Comparison of ENCODE assay signal across 1 cellular context in the genomic region with DNA sequence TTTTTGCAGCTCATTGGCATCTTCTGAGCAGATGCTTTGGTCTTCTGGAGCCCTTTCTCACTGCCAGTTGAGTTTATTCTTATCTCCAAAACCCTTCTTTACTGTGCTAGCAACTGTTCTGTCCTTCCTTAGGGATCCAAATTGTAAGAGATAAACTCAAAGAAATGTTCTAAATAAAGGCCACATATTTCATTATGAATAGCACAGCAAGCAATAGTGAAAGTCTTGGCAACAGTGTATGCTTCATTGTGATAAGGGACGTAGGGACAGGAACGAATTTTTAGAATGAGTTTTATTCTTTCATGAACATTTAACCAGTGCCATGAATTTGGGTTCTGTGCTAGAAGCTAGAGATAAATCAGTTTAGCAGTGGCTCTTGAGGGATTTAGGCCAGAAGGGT.
TF ChIP-seq lines count a peak whose summit lies in the region.

No MANE protein-coding gene starts in this region.

TF ChIP-seq in H1, 55 proteins besides CTCF, POLR2A, EP300 and RAD21:
- TF ChIP-seq HDAC6 (IDR thresholded peaks at IDR 0.05; ENCODE audit: low read depth, low read length) (no peak), CTBP2 (IDR thresholded peaks at IDR 0.05; ENCODE audit: borderline replicate concordance, insufficient read depth, insufficient read length, low read length) (no peak), TCF12 (IDR thresholded peaks at IDR 0.05; ENCODE audit: low read depth, low read length) (no peak), BCL11A (IDR thresholded peaks at IDR 0.05; ENCODE audit: low read depth in 2 of 2, low read length in 2 of 2) (no peak), TBP (IDR thresholded peaks at IDR 0.05; ENCODE audit: low read depth, low read length) (no peak), SIRT6 (IDR thresholded peaks at IDR 0.05; ENCODE audit: low read length) (no peak), CHD1 (IDR thresholded peaks at IDR 0.05; ENCODE audit: low read depth, low read length) (no peak), SP2 (IDR thresholded peaks at IDR 0.05; ENCODE audit: low read length) (no peak), KDM4A (IDR thresholded peaks at IDR 0.05; ENCODE audit: low read depth, low read length, severe bottlenecking) (no peak), GABPA (IDR thresholded peaks at IDR 0.05; ENCODE audit: borderline replicate concordance, insufficient read depth, low read length) (no peak), POLR2AphosphoS5 (IDR thresholded peaks at IDR 0.05; ENCODE audit: low read depth, low read length) (no peak), HDAC2 (IDR thresholded peaks at IDR 0.05; ENCODE audit: borderline replicate concordance in 1 of 2, low read depth in 2 of 2, low read length in 2 of 2) (no peak), TAF7 (optimal IDR thresholded peaks at IDR 0.05; ENCODE audit: borderline replicate concordance, low read depth, low read length) (no peak), NANOG (IDR thresholded peaks at IDR 0.05; ENCODE audit: insufficient read depth, low read depth, low read length, poor library complexity, severe bottlenecking) (no peak)
- TF ChIP-seq, protein P1, sequence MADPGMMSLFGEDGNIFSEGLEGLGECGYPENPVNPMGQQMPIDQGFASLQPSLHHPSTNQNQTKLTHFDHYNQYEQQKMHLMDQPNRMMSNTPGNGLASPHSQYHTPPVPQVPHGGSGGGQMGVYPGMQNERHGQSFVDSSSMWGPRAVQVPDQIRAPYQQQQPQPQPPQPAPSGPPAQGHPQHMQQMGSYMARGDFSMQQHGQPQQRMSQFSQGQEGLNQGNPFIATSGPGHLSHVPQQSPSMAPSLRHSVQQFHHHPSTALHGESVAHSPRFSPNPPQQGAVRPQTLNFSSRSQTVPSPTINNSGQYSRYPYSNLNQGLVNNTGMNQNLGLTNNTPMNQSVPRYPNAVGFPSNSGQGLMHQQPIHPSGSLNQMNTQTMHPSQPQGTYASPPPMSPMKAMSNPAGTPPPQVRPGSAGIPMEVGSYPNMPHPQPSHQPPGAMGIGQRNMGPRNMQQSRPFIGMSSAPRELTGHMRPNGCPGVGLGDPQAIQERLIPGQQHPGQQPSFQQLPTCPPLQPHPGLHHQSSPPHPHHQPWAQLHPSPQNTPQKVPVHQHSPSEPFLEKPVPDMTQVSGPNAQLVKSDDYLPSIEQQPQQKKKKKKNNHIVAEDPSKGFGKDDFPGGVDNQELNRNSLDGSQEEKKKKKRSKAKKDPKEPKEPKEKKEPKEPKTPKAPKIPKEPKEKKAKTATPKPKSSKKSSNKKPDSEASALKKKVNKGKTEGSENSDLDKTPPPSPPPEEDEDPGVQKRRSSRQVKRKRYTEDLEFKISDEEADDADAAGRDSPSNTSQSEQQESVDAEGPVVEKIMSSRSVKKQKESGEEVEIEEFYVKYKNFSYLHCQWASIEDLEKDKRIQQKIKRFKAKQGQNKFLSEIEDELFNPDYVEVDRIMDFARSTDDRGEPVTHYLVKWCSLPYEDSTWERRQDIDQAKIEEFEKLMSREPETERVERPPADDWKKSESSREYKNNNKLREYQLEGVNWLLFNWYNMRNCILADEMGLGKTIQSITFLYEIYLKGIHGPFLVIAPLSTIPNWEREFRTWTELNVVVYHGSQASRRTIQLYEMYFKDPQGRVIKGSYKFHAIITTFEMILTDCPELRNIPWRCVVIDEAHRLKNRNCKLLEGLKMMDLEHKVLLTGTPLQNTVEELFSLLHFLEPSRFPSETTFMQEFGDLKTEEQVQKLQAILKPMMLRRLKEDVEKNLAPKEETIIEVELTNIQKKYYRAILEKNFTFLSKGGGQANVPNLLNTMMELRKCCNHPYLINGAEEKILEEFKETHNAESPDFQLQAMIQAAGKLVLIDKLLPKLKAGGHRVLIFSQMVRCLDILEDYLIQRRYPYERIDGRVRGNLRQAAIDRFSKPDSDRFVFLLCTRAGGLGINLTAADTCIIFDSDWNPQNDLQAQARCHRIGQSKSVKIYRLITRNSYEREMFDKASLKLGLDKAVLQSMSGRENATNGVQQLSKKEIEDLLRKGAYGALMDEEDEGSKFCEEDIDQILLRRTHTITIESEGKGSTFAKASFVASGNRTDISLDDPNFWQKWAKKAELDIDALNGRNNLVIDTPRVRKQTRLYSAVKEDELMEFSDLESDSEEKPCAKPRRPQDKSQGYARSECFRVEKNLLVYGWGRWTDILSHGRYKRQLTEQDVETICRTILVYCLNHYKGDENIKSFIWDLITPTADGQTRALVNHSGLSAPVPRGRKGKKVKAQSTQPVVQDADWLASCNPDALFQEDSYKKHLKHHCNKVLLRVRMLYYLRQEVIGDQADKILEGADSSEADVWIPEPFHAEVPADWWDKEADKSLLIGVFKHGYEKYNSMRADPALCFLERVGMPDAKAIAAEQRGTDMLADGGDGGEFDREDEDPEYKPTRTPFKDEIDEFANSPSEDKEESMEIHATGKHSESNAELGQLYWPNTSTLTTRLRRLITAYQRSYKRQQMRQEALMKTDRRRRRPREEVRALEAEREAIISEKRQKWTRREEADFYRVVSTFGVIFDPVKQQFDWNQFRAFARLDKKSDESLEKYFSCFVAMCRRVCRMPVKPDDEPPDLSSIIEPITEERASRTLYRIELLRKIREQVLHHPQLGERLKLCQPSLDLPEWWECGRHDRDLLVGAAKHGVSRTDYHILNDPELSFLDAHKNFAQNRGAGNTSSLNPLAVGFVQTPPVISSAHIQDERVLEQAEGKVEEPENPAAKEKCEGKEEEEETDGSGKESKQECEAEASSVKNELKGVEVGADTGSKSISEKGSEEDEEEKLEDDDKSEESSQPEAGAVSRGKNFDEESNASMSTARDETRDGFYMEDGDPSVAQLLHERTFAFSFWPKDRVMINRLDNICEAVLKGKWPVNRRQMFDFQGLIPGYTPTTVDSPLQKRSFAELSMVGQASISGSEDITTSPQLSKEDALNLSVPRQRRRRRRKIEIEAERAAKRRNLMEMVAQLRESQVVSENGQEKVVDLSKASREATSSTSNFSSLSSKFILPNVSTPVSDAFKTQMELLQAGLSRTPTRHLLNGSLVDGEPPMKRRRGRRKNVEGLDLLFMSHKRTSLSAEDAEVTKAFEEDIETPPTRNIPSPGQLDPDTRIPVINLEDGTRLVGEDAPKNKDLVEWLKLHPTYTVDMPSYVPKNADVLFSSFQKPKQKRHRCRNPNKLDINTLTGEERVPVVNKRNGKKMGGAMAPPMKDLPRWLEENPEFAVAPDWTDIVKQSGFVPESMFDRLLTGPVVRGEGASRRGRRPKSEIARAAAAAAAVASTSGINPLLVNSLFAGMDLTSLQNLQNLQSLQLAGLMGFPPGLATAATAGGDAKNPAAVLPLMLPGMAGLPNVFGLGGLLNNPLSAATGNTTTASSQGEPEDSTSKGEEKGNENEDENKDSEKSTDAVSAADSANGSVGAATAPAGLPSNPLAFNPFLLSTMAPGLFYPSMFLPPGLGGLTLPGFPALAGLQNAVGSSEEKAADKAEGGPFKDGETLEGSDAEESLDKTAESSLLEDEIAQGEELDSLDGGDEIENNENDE (IDR thresholded peaks at IDR 0.05; ENCODE audit: insufficient replicate concordance, low read length) = no peak
